In the genomic region with DNA sequence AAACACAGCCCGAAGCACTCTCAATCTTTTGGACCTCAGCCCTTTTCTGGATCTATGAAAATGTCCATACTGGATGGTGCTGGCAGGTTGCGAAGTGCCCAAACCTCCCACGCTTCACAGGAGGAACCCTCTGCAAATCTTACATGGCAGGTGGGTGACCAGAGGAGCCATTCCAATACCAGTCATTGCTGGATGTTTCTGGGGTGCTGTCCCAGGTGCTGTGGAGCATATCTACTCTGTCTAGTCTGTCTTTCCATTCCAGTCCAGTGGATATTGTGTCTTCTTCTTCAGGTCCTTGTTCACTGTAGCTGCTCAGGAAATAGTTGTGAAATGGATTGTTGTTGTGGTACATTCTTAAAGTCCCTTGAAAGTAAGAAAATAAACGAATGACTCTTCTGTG, we compare ENCODE assay signal across 2 cellular contexts.
TF ChIP-seq lines count a peak whose summit lies in the region.

No MANE protein-coding gene starts in this region.

TF ChIP-seq in SK-N-SH, 30 proteins besides CTCF, POLR2A, EP300 and RAD21:
- TF ChIP-seq, protein P1, sequence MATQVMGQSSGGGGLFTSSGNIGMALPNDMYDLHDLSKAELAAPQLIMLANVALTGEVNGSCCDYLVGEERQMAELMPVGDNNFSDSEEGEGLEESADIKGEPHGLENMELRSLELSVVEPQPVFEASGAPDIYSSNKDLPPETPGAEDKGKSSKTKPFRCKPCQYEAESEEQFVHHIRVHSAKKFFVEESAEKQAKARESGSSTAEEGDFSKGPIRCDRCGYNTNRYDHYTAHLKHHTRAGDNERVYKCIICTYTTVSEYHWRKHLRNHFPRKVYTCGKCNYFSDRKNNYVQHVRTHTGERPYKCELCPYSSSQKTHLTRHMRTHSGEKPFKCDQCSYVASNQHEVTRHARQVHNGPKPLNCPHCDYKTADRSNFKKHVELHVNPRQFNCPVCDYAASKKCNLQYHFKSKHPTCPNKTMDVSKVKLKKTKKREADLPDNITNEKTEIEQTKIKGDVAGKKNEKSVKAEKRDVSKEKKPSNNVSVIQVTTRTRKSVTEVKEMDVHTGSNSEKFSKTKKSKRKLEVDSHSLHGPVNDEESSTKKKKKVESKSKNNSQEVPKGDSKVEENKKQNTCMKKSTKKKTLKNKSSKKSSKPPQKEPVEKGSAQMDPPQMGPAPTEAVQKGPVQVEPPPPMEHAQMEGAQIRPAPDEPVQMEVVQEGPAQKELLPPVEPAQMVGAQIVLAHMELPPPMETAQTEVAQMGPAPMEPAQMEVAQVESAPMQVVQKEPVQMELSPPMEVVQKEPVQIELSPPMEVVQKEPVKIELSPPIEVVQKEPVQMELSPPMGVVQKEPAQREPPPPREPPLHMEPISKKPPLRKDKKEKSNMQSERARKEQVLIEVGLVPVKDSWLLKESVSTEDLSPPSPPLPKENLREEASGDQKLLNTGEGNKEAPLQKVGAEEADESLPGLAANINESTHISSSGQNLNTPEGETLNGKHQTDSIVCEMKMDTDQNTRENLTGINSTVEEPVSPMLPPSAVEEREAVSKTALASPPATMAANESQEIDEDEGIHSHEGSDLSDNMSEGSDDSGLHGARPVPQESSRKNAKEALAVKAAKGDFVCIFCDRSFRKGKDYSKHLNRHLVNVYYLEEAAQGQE (IDR thresholded peaks at IDR 0.05; ENCODE audit: low read depth, low read length), result peak; percentile 85
- TF ChIP-seq, protein P2, sequence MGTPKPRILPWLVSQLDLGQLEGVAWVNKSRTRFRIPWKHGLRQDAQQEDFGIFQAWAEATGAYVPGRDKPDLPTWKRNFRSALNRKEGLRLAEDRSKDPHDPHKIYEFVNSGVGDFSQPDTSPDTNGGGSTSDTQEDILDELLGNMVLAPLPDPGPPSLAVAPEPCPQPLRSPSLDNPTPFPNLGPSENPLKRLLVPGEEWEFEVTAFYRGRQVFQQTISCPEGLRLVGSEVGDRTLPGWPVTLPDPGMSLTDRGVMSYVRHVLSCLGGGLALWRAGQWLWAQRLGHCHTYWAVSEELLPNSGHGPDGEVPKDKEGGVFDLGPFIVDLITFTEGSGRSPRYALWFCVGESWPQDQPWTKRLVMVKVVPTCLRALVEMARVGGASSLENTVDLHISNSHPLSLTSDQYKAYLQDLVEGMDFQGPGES (IDR thresholded peaks at IDR 0.05; ENCODE audit: low read depth, low read length), result no peak
TF ChIP-seq in SK-N-SH: peak in this region for 1.

TF ChIP-seq in Ishikawa, 13 proteins besides CTCF, POLR2A, EP300 and RAD21 (continued from another document):
- TF ChIP-seq ZBTB7A (IDR thresholded peaks at IDR 0.05; ENCODE audit: low read depth), result no peak
